9 cellular contexts compared by ENCODE assay signal in the genomic region with DNA sequence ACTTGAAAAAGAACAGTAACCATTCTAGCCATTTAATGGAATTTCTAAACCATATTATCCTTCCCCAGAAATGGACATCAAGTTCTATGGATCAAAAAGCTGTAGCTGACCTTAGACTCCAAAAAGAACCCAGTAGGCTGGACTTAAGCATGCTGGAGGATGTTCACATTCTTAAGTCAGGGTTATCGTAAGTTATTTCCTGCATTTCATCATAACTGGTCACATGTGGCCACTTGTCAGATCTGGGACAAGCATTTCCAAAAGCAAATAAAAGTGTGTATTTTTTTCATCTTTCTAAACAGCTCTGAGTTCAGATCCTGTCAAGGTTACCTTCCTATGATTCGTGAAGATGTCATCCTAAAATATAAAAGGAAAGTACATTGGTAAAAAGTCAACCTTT.
DNase-seq lines count a peak whose midpoint lies in the region; ATAC-seq, FAIRE-seq and TF ChIP-seq lines count a peak whose summit lies in the region.
"Had no signal": no experiment of that assay in that cellular context is flagged by ENCODE, and none has a peak within 500 bp of the region (broad histone marks: within the 10 kb centered on the region; RNA-seq: fewer than 3 reads in every experiment).

No MANE protein-coding gene starts in this region.

- intact Hi-C loops in PC-9 (cut with micrococcal nuclease; ENCODE audit: unreplicated experiment): no loop called here
- intact Hi-C loops in sciatic nerve (cut with DNase I): no loop called here

- CTCF ChIA-PET in PC-9 (lab: Charles Lee): no interaction called here

- H3K27ac ChIP-seq in PC-9 (peak overlapping the region; percentile 8), epithelial cell of prostate (peak overlapping the region; percentile 47)

- H2AFZ ChIP-seq in PC-9: peak overlapping the region; percentile 31; the same call in 1 of the 2 replicates

- no TSS peak for BruUV-seq in PC-9 (replicated peaks; lab: Mats Ljungman, UMichigan)

- H3K9me2 ChIP-seq in PC-9 (ENCODE audit: insufficient read depth): no peaks in the 10 kb centered on the region

- no peaks in the 10 kb centered on the region for H3K79me2 ChIP-seq in PC-9 (ENCODE audit: low read depth)

- FAIRE-seq in H54 (lab: Jason Lieb, UNC): peak; percentile 70

- DNase-seq in H54 (ENCODE audit: insufficient read length, low spot score) (no peak), PC-9 (peak in 1 of 2 experiments; percentile 72), epithelial cell of prostate (ENCODE audit: low read depth, low spot score) (no peak), sciatic nerve (ENCODE audit: low spot score) (no peak), NCI-H2196 treated with DMSO at 0.1 percent for 48 hours (lab: John Stamatoyannopoulos, UW; ENCODE audit: unreplicated experiment) (no peak), NCI-H524 treated with DMSO at 0.1 percent for 48 hours (lab: John Stamatoyannopoulos, UW) (no peak)
- DNase-seq in stimulated activated naive CD4-positive, alpha-beta T cell (lab: John Stamatoyannopoulos, UW): no peak
- DNase-seq: anterior cingulate cortex, NCI-H526 treated with DMSO at 0.1 percent for 48 hours had no signal

- peaks cover 40% of the 10 kb centered on the region for H3K4me1 ChIP-seq in PC-9 (replicated peaks; ENCODE audit: insufficient read depth)

- no peaks in the 10 kb centered on the region for H4K20me1 ChIP-seq in PC-9 (ENCODE audit: insufficient read depth)

- no peak for TF ChIP-seq CTCF in PC-9 (conservative IDR thresholded peaks at IDR 0.05)

- H3K9me3 ChIP-seq in PC-9 (ENCODE audit: insufficient read depth, low read depth): peaks cover 35% of the 10 kb centered on the region

- no peaks in the 10 kb centered on the region for H3K27me3 ChIP-seq in PC-9 (ENCODE audit: insufficient read depth, low read depth)

- 0 out of 2 replicates have a peak overlapping the region, but pooled peaks have one; percentile 2 for H3K4me2 ChIP-seq in PC-9

- H3K4me3 ChIP-seq in PC-9: no peak overlapping the region

- H3F3A ChIP-seq in PC-9 (ENCODE audit: insufficient read depth, low read depth): peaks cover 13% of the 10 kb centered on the region

- ATAC-seq in sciatic nerve: peak; percentile 73

- no peaks in the 10 kb centered on the region for H3K36me3 ChIP-seq in PC-9 (ENCODE audit: low read depth)

- no peak for TF ChIP-seq POLR2A in H54 (IDR thresholded peaks at IDR 0.05; ENCODE audit: low read depth, low read length)

- POLR2A ChIA-PET in PC-9 (lab: Charles Lee; ENCODE audit: unreplicated experiment): no interaction called here
